ENCODE assay signal across 10 cellular contexts in genomic region chr1:50308883-50309282, GRCh38.
DNase-seq lines count a peak whose midpoint lies in the region; ATAC-seq and TF ChIP-seq lines count a peak whose summit lies in the region.
"Had no signal": no experiment of that assay in that cellular context is flagged by ENCODE, and none has a peak within 500 bp of the region (broad histone marks: within the 10 kb centered on the region; RNA-seq: fewer than 3 reads in every experiment).

No MANE protein-coding gene starts in this region.

- CTCF ChIA-PET in activated naive CD4-positive, alpha-beta T cell treated with anti-CD3 and anti-CD28 coated beads, Interleukin-2, amount 10 ng/mL, durations not matched to agents 7 days and 5 days (lab: Charles Lee) = no interaction called here
- CTCF ChIA-PET in RWPE1 (lab: Yijun Ruan, JAX) = no interaction called here

- intact Hi-C loops in testis (cut with DNase I; ENCODE audit: low total_unique reads) = no loop called here

- ATAC-seq in GM21390 (IDR thresholded peaks at IDR 0.05; ENCODE audit: unreplicated experiment) = no peak
- no peak for ATAC-seq in HG03135 (IDR thresholded peaks at IDR 0.05; ENCODE audit: unreplicated experiment)
- no peak for ATAC-seq in GM21825 (IDR thresholded peaks at IDR 0.05; ENCODE audit: unreplicated experiment)

- TF ChIP-seq POLR2A in testis (IDR thresholded peaks at IDR 0.05) = no peak

- no peaks in the 10 kb centered on the region for H3K36me3 ChIP-seq in fibroblast of lung (ENCODE audit: control insufficient read depth, insufficient read depth, low read length)
- H3K36me3 ChIP-seq in testis (ENCODE audit: low read depth, missing control alignments) = no peaks in the 10 kb centered on the region

- H3K4me1 ChIP-seq in fibroblast of lung (ENCODE audit: control insufficient read depth, extremely low read depth, insufficient read depth, low read length) (no peaks in the 10 kb centered on the region), testis (no peaks in the 10 kb centered on the region)

- peak; percentile 50 for DNase-seq in activated naive CD4-positive, alpha-beta T cell treated with anti-CD3 and anti-CD28 coated beads, Interleukin-2, amount 10 ng/mL, durations not matched to agents 7 days and 5 days
- DNase-seq in activated naive CD4-positive, alpha-beta T cell (lab: John Stamatoyannopoulos, UW) = no peak
- DNase-seq in RWPE1 (ENCODE audit: low spot score) = peak; percentile 49
- peak; percentile 13 to 32 for DNase-seq in fibroblast of lung (ENCODE audit: low read depth in 2 of 2)
- DNase-seq in testis = peak; percentile 52

- no peak overlapping the region for H3K4me3 ChIP-seq in fibroblast of lung (replicated peaks in 1 of 4; ENCODE audit: control extremely low read depth in 1 of 4, insufficient read depth in 1 of 4, low read depth in 3 of 4, low read length in 4 of 4)
- H3K4me3 ChIP-seq in testis = no peak overlapping the region

- POLR2A ChIA-PET in RWPE1 (lab: Yijun Ruan, JAX; ENCODE audit: low non-redundant PET) = no interaction called here

- no peak overlapping the region for H3K9ac ChIP-seq in fibroblast of lung (ENCODE audit: insufficient read depth, low read length)

- no peaks in the 10 kb centered on the region for H3K9me3 Mint-ChIP-seq in activated naive CD4-positive, alpha-beta T cell treated with anti-CD3 and anti-CD28 coated beads, Interleukin-2, amount 10 ng/mL, durations not matched to agents 7 days and 5 days

- H3K27ac ChIP-seq in RWPE1 (no peak overlapping the region), fibroblast of lung (ENCODE audit: insufficient read depth, low read length) (no peak overlapping the region), testis (no peak overlapping the region)
- H3K27ac ChIP-seq: C4-2B had no signal

- no peak overlapping the region for H3K27ac Mint-ChIP-seq in activated naive CD4-positive, alpha-beta T cell treated with anti-CD3 and anti-CD28 coated beads, Interleukin-2, amount 10 ng/mL, durations not matched to agents 7 days and 5 days
- H3K27ac Mint-ChIP-seq: activated naive CD8-positive, alpha-beta T cell had no signal

- WGBS in testis, 2 donors = 23 to 31% methylated on average over 7 of the region's 7 CpGs

- no peaks in the 10 kb centered on the region for H3K27me3 Mint-ChIP-seq in activated naive CD4-positive, alpha-beta T cell treated with anti-CD3 and anti-CD28 coated beads, Interleukin-2, amount 10 ng/mL, durations not matched to agents 7 days and 5 days

- no peak overlapping the region for H2AFZ ChIP-seq in fibroblast of lung (ENCODE audit: low read length)

- no peaks in the 10 kb centered on the region for H3K36me3 Mint-ChIP-seq in activated naive CD4-positive, alpha-beta T cell treated with anti-CD3 and anti-CD28 coated beads, Interleukin-2, amount 10 ng/mL, durations not matched to agents 7 days and 5 days
- H3K36me3 Mint-ChIP-seq: activated naive CD8-positive, alpha-beta T cell had no signal

- no peaks in the 10 kb centered on the region for H3K27me3 ChIP-seq in fibroblast of lung (ENCODE audit: control insufficient read depth, insufficient read depth, low read length)
- no peaks in the 10 kb centered on the region for H3K27me3 ChIP-seq in testis

- TF ChIP-seq CTCF in RWPE1 (conservative IDR thresholded peaks at IDR 0.05; ENCODE audit: low read depth) (no peak), fibroblast of lung (conservative IDR thresholded peaks at IDR 0.05 in 1 of 2, IDR thresholded peaks at IDR 0.05 in 1 of 2; ENCODE audit: low read depth in 1 of 2, low read length in 2 of 2) (no peak), testis (IDR thresholded peaks at IDR 0.05) (no peak)

- H3K79me2 ChIP-seq in fibroblast of lung (ENCODE audit: control insufficient read depth, insufficient read depth, low read length) = no peaks in the 10 kb centered on the region

- no peaks in the 10 kb centered on the region for H3K9me3 ChIP-seq in fibroblast of lung (ENCODE audit: control insufficient read depth, insufficient read depth, low read depth, low read length)
- H3K9me3 ChIP-seq in testis = no peaks in the 10 kb centered on the region

- H3K4me1 Mint-ChIP-seq in activated naive CD4-positive, alpha-beta T cell treated with anti-CD3 and anti-CD28 coated beads, Interleukin-2, amount 10 ng/mL, durations not matched to agents 7 days and 5 days = no peaks in the 10 kb centered on the region

- no peak overlapping the region for H3K4me3 Mint-ChIP-seq in activated naive CD4-positive, alpha-beta T cell treated with anti-CD3 and anti-CD28 coated beads, Interleukin-2, amount 10 ng/mL, durations not matched to agents 7 days and 5 days
- H3K4me3 Mint-ChIP-seq: activated naive CD8-positive, alpha-beta T cell had no signal

- H3K4me2 ChIP-seq in fibroblast of lung (ENCODE audit: extremely low read depth, insufficient read depth, low read length) = no peak overlapping the region

- H4K20me1 ChIP-seq in fibroblast of lung (ENCODE audit: control insufficient read depth, extremely low read depth, insufficient read depth, low read length) = no peaks in the 10 kb centered on the region

Comparison
In these comparisons a context has a peak if more than half of its experiments do, and no peak if none do; other contexts are left out.
1. DNase-seq: peak in activated naive CD4-positive, alpha-beta T cell treated with anti-CD3 and anti-CD28 coated beads, Interleukin-2, amount 10 ng/mL, durations not matched to agents 7 days and 5 days (single experiment), RWPE1 (single experiment), fibroblast of lung (2 of 2) and testis (single experiment); none in activated naive CD4-positive, alpha-beta T cell (0 of 4).